ENCODE assay signal across 13 cellular contexts in genomic region chr10:72000073-72001025, GRCh38. TPM values are rescaled to one million over a fixed set of nuclear protein-coding genes. Genes with fewer than 3 reads are reported as not detected.
A peak's percentile ranks its signal among the peaks of the same experiment; 100 is the strongest.
DNase-seq lines count a peak whose midpoint lies in the region; ATAC-seq and TF ChIP-seq lines count a peak whose summit lies in the region.
"Had no signal": no experiment of that assay in that cellular context is flagged by ENCODE, and none has a peak within 500 bp of the region (broad histone marks: within the 10 kb centered on the region; RNA-seq: fewer than 3 reads in every experiment).

No MANE protein-coding gene starts in this region.

- H3K9me3 Mint-ChIP-seq in chondrocyte (ENCODE audit: low read depth) = no peaks in the 10 kb centered on the region
- no peaks in the 10 kb centered on the region for H3K9me3 Mint-ChIP-seq in naive B cell
- H3K9me3 Mint-ChIP-seq: activated naive CD8-positive, alpha-beta T cell treated with anti-CD3 and anti-CD28 coated beads, Interleukin-2, amount 10 ng/mL, durations not matched to agents 7 days and 5 days; memory B cell had no signal

- peak overlapping the region; percentile 22 for H3K4me3 Mint-ChIP-seq in chondrocyte (ENCODE audit: unreplicated experiment)
- H3K4me3 Mint-ChIP-seq in naive B cell = peak overlapping the region in 5 of 8 donors; percentile 18 to 86 (median 32)
- H3K4me3 Mint-ChIP-seq: activated naive CD8-positive, alpha-beta T cell treated with anti-CD3 and anti-CD28 coated beads, Interleukin-2, amount 10 ng/mL, durations not matched to agents 7 days and 5 days; memory B cell had no signal

- H3K27ac Mint-ChIP-seq in chondrocyte (ENCODE audit: unreplicated experiment) (peak overlapping the region; percentile 99), naive B cell (peak overlapping the region in 4 of 6 donors; percentile 51 to 86 (median 73))
- H3K27ac Mint-ChIP-seq: activated naive CD8-positive, alpha-beta T cell treated with anti-CD3 and anti-CD28 coated beads, Interleukin-2, amount 10 ng/mL, durations not matched to agents 7 days and 5 days; memory B cell had no signal

- WGBS in thymus = 90% methylated on average over 14 of the region's 14 CpGs

- no peak for TF ChIP-seq CTCF in chondrocyte (IDR thresholded peaks at IDR 0.05)

- no peaks in the 10 kb centered on the region for H3K9me3 ChIP-seq in thymus (ENCODE audit: control insufficient read depth)

- no peaks in the 10 kb centered on the region for H3K36me3 ChIP-seq in thymus (ENCODE audit: control insufficient read depth, insufficient read depth)

- peak overlapping the region; percentile 36 for H3K27ac ChIP-seq in thymus (ENCODE audit: low read depth)

- no peak overlapping the region for H3K4me3 ChIP-seq in thymus (ENCODE audit: low read length)

- H3K27me3 Mint-ChIP-seq in chondrocyte (ENCODE audit: low read depth) (no peaks in the 10 kb centered on the region), naive B cell (peaks cover 0 to 6% (median 0%) of the 10 kb centered on the region in 3 donors)

- ATAC-seq in naive B cell (ENCODE audit: low read depth in 2 of 2) (peak in 1 of 2 donors; percentile 83), GM21367 (IDR thresholded peaks at IDR 0.05; ENCODE audit: unreplicated experiment) (no peak), HG02885 (IDR thresholded peaks at IDR 0.05; ENCODE audit: poor library complexity, unreplicated experiment) (no peak), GM18498 (IDR thresholded peaks at IDR 0.05; ENCODE audit: unreplicated experiment) (no peak)

- no peaks in the 10 kb centered on the region for H3K36me3 Mint-ChIP-seq in chondrocyte (ENCODE audit: low read depth)
- no peaks in the 10 kb centered on the region for H3K36me3 Mint-ChIP-seq in naive B cell
- H3K36me3 Mint-ChIP-seq: activated naive CD8-positive, alpha-beta T cell treated with anti-CD3 and anti-CD28 coated beads, Interleukin-2, amount 10 ng/mL, durations not matched to agents 7 days and 5 days; memory B cell had no signal

- H3K4me1 ChIP-seq in thymus (ENCODE audit: control insufficient read depth, insufficient read depth, low read length) = no peaks in the 10 kb centered on the region

- peak; percentile 58 for DNase-seq in NCI-H69 (lab: John Stamatoyannopoulos, UW)
- no peak for DNase-seq in chondrocyte (ENCODE audit: low spot score)
- DNase-seq in naive B cell = no peak
- no peak for DNase-seq in NCI-H2196 treated with DMSO at 0.1 percent for 48 hours (lab: John Stamatoyannopoulos, UW; ENCODE audit: unreplicated experiment)
- DNase-seq: activated naive CD8-positive, alpha-beta T cell treated with anti-CD3 and anti-CD28 coated beads, Interleukin-2, amount 10 ng/mL, durations not matched to agents 7 days and 5 days; HCEC 1CT; Kasumi-1; T-helper 9 cell had no signal

- H3K4me1 Mint-ChIP-seq in chondrocyte (ENCODE audit: low read depth) = peaks cover 66% of the 10 kb centered on the region
- H3K4me1 Mint-ChIP-seq in naive B cell = peaks cover 0 to 31% (median 29%) of the 10 kb centered on the region in 3 donors
- H3K4me1 Mint-ChIP-seq: activated naive CD8-positive, alpha-beta T cell treated with anti-CD3 and anti-CD28 coated beads, Interleukin-2, amount 10 ng/mL, durations not matched to agents 7 days and 5 days had no signal

- no peaks in the 10 kb centered on the region for H3K27me3 ChIP-seq in thymus (ENCODE audit: control insufficient read depth, insufficient read depth)

RNA-seq across cellular contexts. Expression of gene CHST3, which starts 36.2 kb away (rescaled TPM):
- total RNA-seq in chondrocyte = 43.9 to 65.4 TPM (median 63.2 TPM) in 3 replicates
- not detected for polyA plus RNA-seq in naive B cell (ENCODE audit: low read depth in 6 of 6)
- 2.5 TPM for polyA plus RNA-seq in thymus
- total RNA-seq: activated naive CD8-positive, alpha-beta T cell treated with anti-CD3 and anti-CD28 coated beads, Interleukin-2, amount 10 ng/mL, durations not matched to agents 7 days and 5 days had no signal
